ENCODE assay signal across 8 cellular contexts in the genomic region with DNA sequence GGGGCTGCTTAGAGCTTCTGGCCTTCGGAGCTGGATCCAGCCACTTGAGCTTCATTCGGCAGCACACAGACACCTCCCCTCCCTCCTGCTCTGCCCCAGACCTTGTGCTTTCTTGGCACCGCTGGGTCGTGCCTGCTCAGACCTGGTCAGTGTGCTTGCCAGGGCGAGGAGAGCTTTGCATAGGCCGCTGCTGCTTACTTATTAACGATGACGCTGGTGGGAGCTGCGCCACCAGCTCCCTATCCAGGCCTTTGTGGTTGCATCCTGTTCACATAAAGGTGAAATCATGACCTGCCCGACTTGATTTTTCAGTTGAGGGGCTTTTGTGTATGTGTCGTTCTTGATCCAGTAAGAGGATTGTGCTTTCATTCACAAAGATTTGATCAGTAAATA.
DNase-seq lines count a peak whose midpoint lies in the region; ATAC-seq, FAIRE-seq and TF ChIP-seq lines count a peak whose summit lies in the region.

No MANE protein-coding gene starts in this region.

- H3K9me3 ChIP-seq in Loucy (ENCODE audit: insufficient read depth, low read depth, low read length), result no peaks in the 10 kb centered on the region

- peak overlapping the region; percentile 86 for H3K27ac Mint-ChIP-seq in nephron progenitor cell
- H3K27ac Mint-ChIP-seq in activated CD4-positive, alpha-beta memory T cell treated with anti-CD3 and anti-CD28 coated beads, Interleukin-2, amount 10 ng/mL, durations not matched to agents 7 days and 5 days, result no peak overlapping the region

- POLR2A ChIA-PET in activated CD4-positive, alpha-beta memory T cell treated with anti-CD3 and anti-CD28 coated beads, Interleukin-2, amount 10 ng/mL, durations not matched to agents 7 days and 5 days (lab: Charles Lee), result no interaction called here

- no peak overlapping the region for H2AFZ ChIP-seq in Loucy (ENCODE audit: low read length)

- H3K9me3 Mint-ChIP-seq in nephron progenitor cell, result no peaks in the 10 kb centered on the region
- no peaks in the 10 kb centered on the region for H3K9me3 Mint-ChIP-seq in activated CD4-positive, alpha-beta memory T cell treated with anti-CD3 and anti-CD28 coated beads, Interleukin-2, amount 10 ng/mL, durations not matched to agents 7 days and 5 days

- CTCF ChIA-PET in activated CD4-positive, alpha-beta memory T cell treated with anti-CD3 and anti-CD28 coated beads, Interleukin-2, amount 10 ng/mL, durations not matched to agents 7 days and 5 days (lab: Charles Lee), result interaction anchor here (0.8 to 1.5 kb wide), 3 partner anchors 10 to 314 kb away, joined by 3 read pairs; no protein-coding TSS in a partner anchor

- peaks cover 45% of the 10 kb centered on the region for H3K36me3 Mint-ChIP-seq in nephron progenitor cell (ENCODE audit: low read depth)
- peaks cover 13% of the 10 kb centered on the region for H3K36me3 Mint-ChIP-seq in activated CD4-positive, alpha-beta memory T cell treated with anti-CD3 and anti-CD28 coated beads, Interleukin-2, amount 10 ng/mL, durations not matched to agents 7 days and 5 days (ENCODE audit: low read depth)

- no peak for FAIRE-seq in D721Med (lab: Jason Lieb, UNC)

- peak; percentile 47 for ATAC-seq in GM19467 (IDR thresholded peaks at IDR 0.05; ENCODE audit: unreplicated experiment)

- peak overlapping the region; percentile 49 for H3K4me2 ChIP-seq in Loucy (ENCODE audit: low read depth, low read length, poor library complexity, severe bottlenecking)

- H4K20me1 ChIP-seq in Loucy (ENCODE audit: insufficient read depth, low read length, poor library complexity, severe bottlenecking), result peaks cover 94% of the 10 kb centered on the region

- TF ChIP-seq CTCF in D721Med (IDR thresholded peaks at IDR 0.05; ENCODE audit: insufficient read depth, missing control alignments) (no peak), Loucy (conservative IDR thresholded peaks at IDR 0.05; ENCODE audit: low read length) (no peak), nephron progenitor cell (IDR thresholded peaks at IDR 0.05) (no peak)

- no peak overlapping the region for H3K4me3 ChIP-seq in Loucy (ENCODE audit: low read length, poor library complexity, severe bottlenecking)

- peaks cover 35% of the 10 kb centered on the region; the same call in 1 of the 2 replicates for H3K36me3 ChIP-seq in Loucy (ENCODE audit: insufficient read depth, low read length)

- H3K9ac ChIP-seq in Loucy (ENCODE audit: low read depth, low read length, poor library complexity, severe bottlenecking), result peak overlapping the region; percentile 2

- H3K79me2 ChIP-seq in Loucy (ENCODE audit: insufficient read depth, low read length), result peaks cover 100% of the 10 kb centered on the region

- peaks cover 78% of the 10 kb centered on the region for H3K4me1 ChIP-seq in Loucy (ENCODE audit: insufficient read depth, low read length, poor library complexity, severe bottlenecking)

- no peaks in the 10 kb centered on the region for H3K27me3 ChIP-seq in Loucy (ENCODE audit: insufficient read depth, low read length, poor library complexity, severe bottlenecking)

- peak; percentile 35 for DNase-seq in D721Med (ENCODE audit: insufficient read length, low spot score)
- peak; percentile 55 for DNase-seq in cerebellum (ENCODE audit: low spot score)
- DNase-seq in nephron progenitor cell, result no peak
- DNase-seq in H4 (ENCODE audit: low spot score), result no peak
- no peak for DNase-seq in activated CD4-positive, alpha-beta memory T cell treated with anti-CD3 and anti-CD28 coated beads, Interleukin-2, amount 10 ng/mL, durations not matched to agents 7 days and 5 days
- DNase-seq in activated gamma-delta T cell treated with Interleukin-2 at 50 U/mL for 16 hours, result no peak

- H3K9me2 ChIP-seq in Loucy (replicated peaks; ENCODE audit: low read depth, low read length), result no peaks in the 10 kb centered on the region

- no peak overlapping the region for H3K4me3 Mint-ChIP-seq in nephron progenitor cell
- H3K4me3 Mint-ChIP-seq in activated CD4-positive, alpha-beta memory T cell treated with anti-CD3 and anti-CD28 coated beads, Interleukin-2, amount 10 ng/mL, durations not matched to agents 7 days and 5 days, result no peak overlapping the region

- 0 out of 2 replicates have a peak, but pooled peaks cover 5% of the 10 kb centered on the region for H3F3A ChIP-seq in Loucy (ENCODE audit: low read depth)

- no peaks in the 10 kb centered on the region for H3K27me3 Mint-ChIP-seq in nephron progenitor cell (ENCODE audit: low read depth, poor library complexity)
- H3K27me3 Mint-ChIP-seq in activated CD4-positive, alpha-beta memory T cell treated with anti-CD3 and anti-CD28 coated beads, Interleukin-2, amount 10 ng/mL, durations not matched to agents 7 days and 5 days, result no peaks in the 10 kb centered on the region

- H3K4me1 Mint-ChIP-seq in nephron progenitor cell, result peaks cover 72% of the 10 kb centered on the region
- H3K4me1 Mint-ChIP-seq in activated CD4-positive, alpha-beta memory T cell treated with anti-CD3 and anti-CD28 coated beads, Interleukin-2, amount 10 ng/mL, durations not matched to agents 7 days and 5 days, result peaks cover 46% of the 10 kb centered on the region

Comparison
In these comparisons a context has a peak if more than half of its experiments do, and no peak if none do; other contexts are left out.
1. DNase-seq: peak in D721Med (single experiment) and cerebellum (single experiment); none in nephron progenitor cell (single experiment), H4 (single experiment), activated CD4-positive, alpha-beta memory T cell treated with anti-CD3 and anti-CD28 coated beads, Interleukin-2, amount 10 ng/mL, durations not matched to agents 7 days and 5 days (single experiment) and activated gamma-delta T cell treated with Interleukin-2 at 50 U/mL for 16 hours (single experiment).